In genomic region chr5:79552984-79553383, GRCh38 we compare ENCODE assay signal across 16 cellular contexts. TPM values are rescaled to one million over a fixed set of nuclear protein-coding genes. Genes with fewer than 3 reads are reported as not detected.
DNase-seq lines count a peak whose midpoint lies in the region; ATAC-seq lines count a peak whose summit lies in the region.
"Had no signal": no experiment of that assay in that cellular context is flagged by ENCODE, and none has a peak within 500 bp of the region (broad histone marks: within the 10 kb centered on the region; RNA-seq: fewer than 3 reads in every experiment).

No MANE protein-coding gene starts in this region.

- H3K27me3 Mint-ChIP-seq in activated CD4-positive, alpha-beta T cell treated with anti-CD3 and anti-CD28 coated beads, Interleukin-2, amount 10 ng/mL, durations not matched to agents 7 days and 5 days: no peaks in the 10 kb centered on the region
- H3K27me3 Mint-ChIP-seq in activated CD4-positive, alpha-beta T cell treated with anti-CD3 and anti-CD28 coated beads for 36 hours: peaks cover 2% of the 10 kb centered on the region
- H3K27me3 Mint-ChIP-seq in T-helper 17 cell: no peaks in the 10 kb centered on the region
- H3K27me3 Mint-ChIP-seq in naive thymus-derived CD4-positive, alpha-beta T cell: no peaks in the 10 kb centered on the region
- no peaks in the 10 kb centered on the region for H3K27me3 Mint-ChIP-seq in stimulated activated naive B cell treated with anti-CD40 and anti-IgM and Interleukin-4, amounts not matched to agents 10 μg/mL and 1 μg/mL and 100 μg/mL, for 72 hours
- H3K27me3 Mint-ChIP-seq: activated CD4-positive, alpha-beta memory T cell treated with anti-CD3 and anti-CD28 coated beads, Interleukin-2, amount 10 ng/mL, durations not matched to agents 7 days and 5 days; stimulated activated naive CD8-positive, alpha-beta T cell treated with anti-CD3 and anti-CD28 coated beads, Interleukin-15, Interleukin-2, amounts not matched to agents 100 ng/mL and 50 ng/mL, for 24 hours had no signal

- intact Hi-C loops in activated CD4-positive, alpha-beta T cell treated with anti-CD3 and anti-CD28 coated beads for 36 hours (cut with DNase I, micrococcal nuclease): no loop called here
- intact Hi-C loops in naive thymus-derived CD4-positive, alpha-beta T cell (cut with micrococcal nuclease): loop anchor here in 1 of 2 donors (5.0 kb wide), 1 partner anchor 149 kb away; no protein-coding TSS in a partner anchor

- H3K27ac ChIP-seq in naive thymus-derived CD4-positive, alpha-beta T cell (ENCODE audit: low read depth, low read length): no peak overlapping the region
- H3K27ac ChIP-seq: 22Rv1, esophagus squamous epithelium, VCaP had no signal

- POLR2A ChIA-PET in activated CD4-positive, alpha-beta T cell treated with anti-CD3 and anti-CD28 coated beads, Interleukin-2, amount 10 ng/mL, durations not matched to agents 7 days and 5 days (lab: Charles Lee): no interaction called here
- POLR2A ChIA-PET in activated CD4-positive, alpha-beta T cell treated with anti-CD3 and anti-CD28 coated beads for 36 hours (lab: Charles Lee): no interaction called here
- POLR2A ChIA-PET in naive thymus-derived CD4-positive, alpha-beta T cell (lab: Charles Lee): no interaction called here

- peaks cover 21% of the 10 kb centered on the region for H3K4me1 Mint-ChIP-seq in activated CD4-positive, alpha-beta T cell treated with anti-CD3 and anti-CD28 coated beads, Interleukin-2, amount 10 ng/mL, durations not matched to agents 7 days and 5 days
- H3K4me1 Mint-ChIP-seq in activated CD4-positive, alpha-beta T cell treated with anti-CD3 and anti-CD28 coated beads for 36 hours: peaks cover 15% of the 10 kb centered on the region
- peaks cover 17% of the 10 kb centered on the region for H3K4me1 Mint-ChIP-seq in T-helper 17 cell
- peaks cover 3 to 22% (median 18%) of the 10 kb centered on the region in 7 donors for H3K4me1 Mint-ChIP-seq in naive thymus-derived CD4-positive, alpha-beta T cell
- H3K4me1 Mint-ChIP-seq in stimulated activated naive B cell treated with anti-CD40 and anti-IgM and Interleukin-4, amounts not matched to agents 10 μg/mL and 1 μg/mL and 100 μg/mL, for 72 hours: no peaks in the 10 kb centered on the region

- H3K4me3 ChIP-seq in naive thymus-derived CD4-positive, alpha-beta T cell (ENCODE audit: low read length): no peak overlapping the region
- H3K4me3 ChIP-seq: esophagus squamous epithelium had no signal

- peak; percentile 29 for DNase-seq in activated CD4-positive, alpha-beta T cell treated with anti-CD3 and anti-CD28 coated beads, Interleukin-2, amount 10 ng/mL, durations not matched to agents 7 days and 5 days
- no peak for DNase-seq in activated CD4-positive, alpha-beta T cell treated with anti-CD3 and anti-CD28 coated beads for 36 hours
- DNase-seq in KBM-7: peak; percentile 33
- DNase-seq in T-helper 17 cell: no peak
- DNase-seq in naive thymus-derived CD4-positive, alpha-beta T cell: peak in 6 of 9 donors; percentile 11 to 44 (median 30)
- no peak for DNase-seq in epidermal melanocyte (ENCODE audit: insufficient read length, low spot score)
- DNase-seq in stimulated activated CD4-positive, alpha-beta T cell treated with anti-CD3 and anti-CD28 coated beads, Interleukin-15, amount 100 ng/mL, for 24 hours: no peak
- DNase-seq in stimulated activated naive B cell treated with anti-CD40 and anti-IgM and Interleukin-4, amounts not matched to agents 10 μg/mL and 1 μg/mL and 100 μg/mL, for 72 hours: no peak
- DNase-seq: activated CD4-positive, alpha-beta memory T cell treated with anti-CD3 and anti-CD28 coated beads, Interleukin-2, amount 10 ng/mL, durations not matched to agents 7 days and 5 days; activated T-cell treated with anti-CD3 and anti-CD28 coated beads, Interleukin-2, amount 50 U/mL, for 72 hours; effector CD4-positive, alpha-beta T cell; esophagus squamous epithelium; midbrain had no signal

- no peaks in the 10 kb centered on the region for H3K9me3 ChIP-seq in T-helper 17 cell (ENCODE audit: control insufficient read depth, low read length, poor library complexity, severe bottlenecking)
- no peaks in the 10 kb centered on the region for H3K9me3 ChIP-seq in naive thymus-derived CD4-positive, alpha-beta T cell (ENCODE audit: control insufficient read depth in 2 of 3, low read length in 3 of 3)
- H3K9me3 ChIP-seq: esophagus squamous epithelium had no signal

- H3K9me3 Mint-ChIP-seq in activated CD4-positive, alpha-beta T cell treated with anti-CD3 and anti-CD28 coated beads, Interleukin-2, amount 10 ng/mL, durations not matched to agents 7 days and 5 days: peaks cover 11% of the 10 kb centered on the region
- peaks cover 4% of the 10 kb centered on the region for H3K9me3 Mint-ChIP-seq in activated CD4-positive, alpha-beta T cell treated with anti-CD3 and anti-CD28 coated beads for 36 hours (ENCODE audit: low read depth)
- H3K9me3 Mint-ChIP-seq in naive thymus-derived CD4-positive, alpha-beta T cell: peaks cover 0 to 7% (median 0%) of the 10 kb centered on the region in 11 donors
- peaks cover 0 to 2% of the 10 kb centered on the region in 2 donors for H3K9me3 Mint-ChIP-seq in stimulated activated naive B cell treated with anti-CD40 and anti-IgM and Interleukin-4, amounts not matched to agents 10 μg/mL and 1 μg/mL and 100 μg/mL, for 72 hours
- H3K9me3 Mint-ChIP-seq: activated CD4-positive, alpha-beta memory T cell treated with anti-CD3 and anti-CD28 coated beads, Interleukin-2, amount 10 ng/mL, durations not matched to agents 7 days and 5 days had no signal

- H3K36me3 Mint-ChIP-seq in activated CD4-positive, alpha-beta T cell treated with anti-CD3 and anti-CD28 coated beads, Interleukin-2, amount 10 ng/mL, durations not matched to agents 7 days and 5 days (ENCODE audit: low read depth): no peaks in the 10 kb centered on the region
- H3K36me3 Mint-ChIP-seq in activated CD4-positive, alpha-beta T cell treated with anti-CD3 and anti-CD28 coated beads for 36 hours (ENCODE audit: low read depth): no peaks in the 10 kb centered on the region
- H3K36me3 Mint-ChIP-seq in T-helper 17 cell (ENCODE audit: low read depth): peaks cover 4% of the 10 kb centered on the region
- H3K36me3 Mint-ChIP-seq in naive thymus-derived CD4-positive, alpha-beta T cell: peaks cover 0 to 7% (median 0%) of the 10 kb centered on the region in 5 donors
- no peaks in the 10 kb centered on the region for H3K36me3 Mint-ChIP-seq in stimulated activated naive B cell treated with anti-CD40 and anti-IgM and Interleukin-4, amounts not matched to agents 10 μg/mL and 1 μg/mL and 100 μg/mL, for 72 hours

- in situ Hi-C loops in KBM-7 (cut with MboI; ENCODE audit: low pct_unique_long_range_greater_than_20kb, low sequenced_read_pairs): no loop called here

- CTCF ChIA-PET in activated CD4-positive, alpha-beta T cell treated with anti-CD3 and anti-CD28 coated beads, Interleukin-2, amount 10 ng/mL, durations not matched to agents 7 days and 5 days (lab: Charles Lee): interaction anchor here (0.6 kb wide), 1 partner anchor 30 kb away, joined by 3 read pairs; no protein-coding TSS in a partner anchor
- CTCF ChIA-PET in activated CD4-positive, alpha-beta T cell treated with anti-CD3 and anti-CD28 coated beads for 36 hours (lab: Charles Lee): interaction anchor here (0.6 to 1.9 kb wide), 5 partner anchors 23 to 322 kb away, joined by 3 to 6 read pairs (median 4); no protein-coding TSS in a partner anchor
- CTCF ChIA-PET in naive thymus-derived CD4-positive, alpha-beta T cell (lab: Charles Lee): no interaction called here

- no peaks in the 10 kb centered on the region for H3K36me3 ChIP-seq in naive thymus-derived CD4-positive, alpha-beta T cell (ENCODE audit: control insufficient read depth in 2 of 3, insufficient read depth in 3 of 3, low read length in 3 of 3)
- H3K36me3 ChIP-seq: esophagus squamous epithelium had no signal

- no peak overlapping the region for H3K27ac Mint-ChIP-seq in activated CD4-positive, alpha-beta T cell treated with anti-CD3 and anti-CD28 coated beads, Interleukin-2, amount 10 ng/mL, durations not matched to agents 7 days and 5 days
- no peak overlapping the region for H3K27ac Mint-ChIP-seq in activated CD4-positive, alpha-beta T cell treated with anti-CD3 and anti-CD28 coated beads for 36 hours
- peak overlapping the region; percentile 75 for H3K27ac Mint-ChIP-seq in T-helper 17 cell
- peak overlapping the region in 5 of 9 donors; percentile 1 to 68 (median 23) for H3K27ac Mint-ChIP-seq in naive thymus-derived CD4-positive, alpha-beta T cell
- no peak overlapping the region for H3K27ac Mint-ChIP-seq in stimulated activated naive B cell treated with anti-CD40 and anti-IgM and Interleukin-4, amounts not matched to agents 10 μg/mL and 1 μg/mL and 100 μg/mL, for 72 hours
- H3K27ac Mint-ChIP-seq: activated CD4-positive, alpha-beta memory T cell treated with anti-CD3 and anti-CD28 coated beads, Interleukin-2, amount 10 ng/mL, durations not matched to agents 7 days and 5 days; activated T-cell treated with anti-CD3 and anti-CD28 coated beads, Interleukin-2, amount 50 U/mL, for 72 hours; stimulated activated naive CD8-positive, alpha-beta T cell treated with anti-CD3 and anti-CD28 coated beads, Interleukin-15, Interleukin-2, amounts not matched to agents 100 ng/mL and 50 ng/mL, for 24 hours had no signal

- no peaks in the 10 kb centered on the region for H3K4me1 ChIP-seq in naive thymus-derived CD4-positive, alpha-beta T cell (ENCODE audit: control insufficient read depth in 2 of 2, insufficient read depth in 2 of 2, low read length in 2 of 2)

- no peak for ATAC-seq in activated CD4-positive, alpha-beta T cell treated with anti-CD3 and anti-CD28 coated beads for 36 hours
- peak; percentile 72 for ATAC-seq in T-helper 17 cell
- peak; percentile 47 for ATAC-seq in naive thymus-derived CD4-positive, alpha-beta T cell
- ATAC-seq in stimulated activated naive B cell treated with anti-CD40 and anti-IgM and Interleukin-4, amounts not matched to agents 10 μg/mL and 1 μg/mL and 100 μg/mL, for 72 hours (replicated peaks): no peak
- ATAC-seq: activated T-cell treated with anti-CD3 and anti-CD28 coated beads, Interleukin-2, amount 50 U/mL, for 72 hours had no signal

- no peaks in the 10 kb centered on the region for H3K27me3 ChIP-seq in naive thymus-derived CD4-positive, alpha-beta T cell (ENCODE audit: control insufficient read depth in 2 of 2, insufficient read depth in 2 of 2, low read length in 2 of 2)
- H3K27me3 ChIP-seq: esophagus squamous epithelium had no signal

- H3K4me3 Mint-ChIP-seq in activated CD4-positive, alpha-beta T cell treated with anti-CD3 and anti-CD28 coated beads, Interleukin-2, amount 10 ng/mL, durations not matched to agents 7 days and 5 days: no peak overlapping the region
- H3K4me3 Mint-ChIP-seq in activated CD4-positive, alpha-beta T cell treated with anti-CD3 and anti-CD28 coated beads for 36 hours: no peak overlapping the region
- no peak overlapping the region for H3K4me3 Mint-ChIP-seq in T-helper 17 cell
- peak overlapping the region in 2 of 10 donors; percentile 2 to 12 for H3K4me3 Mint-ChIP-seq in naive thymus-derived CD4-positive, alpha-beta T cell
- no peak overlapping the region for H3K4me3 Mint-ChIP-seq in stimulated activated naive B cell treated with anti-CD40 and anti-IgM and Interleukin-4, amounts not matched to agents 10 μg/mL and 1 μg/mL and 100 μg/mL, for 72 hours
- H3K4me3 Mint-ChIP-seq: activated CD4-positive, alpha-beta memory T cell treated with anti-CD3 and anti-CD28 coated beads, Interleukin-2, amount 10 ng/mL, durations not matched to agents 7 days and 5 days; activated T-cell treated with anti-CD3 and anti-CD28 coated beads, Interleukin-2, amount 50 U/mL, for 72 hours; stimulated activated naive CD8-positive, alpha-beta T cell treated with anti-CD3 and anti-CD28 coated beads, Interleukin-15, Interleukin-2, amounts not matched to agents 100 ng/mL and 50 ng/mL, for 24 hours had no signal

RNA-seq across cellular contexts. Expression of gene HOMER1, which starts 39.0 kb away (rescaled TPM):
- total RNA-seq in activated CD4-positive, alpha-beta T cell treated with anti-CD3 and anti-CD28 coated beads, Interleukin-2, amount 10 ng/mL, durations not matched to agents 7 days and 5 days: 1 to 10 TPM; 1.9 to 2.6 TPM
- 10 to 100 TPM; 11.1 to 15.1 TPM for total RNA-seq in activated CD4-positive, alpha-beta T cell treated with anti-CD3 and anti-CD28 coated beads for 36 hours
- 1 to 10 TPM; 2.1 to 2.2 TPM for total RNA-seq in T-helper 17 cell
- total RNA-seq in naive thymus-derived CD4-positive, alpha-beta T cell: 1 to 10 TPM; 1.9 to 4.3 (median 3.4) TPM
- 1 to 10 TPM in 1 of 2 donors, under 1 TPM in 1; 0.83 to 1.4 TPM for polyA plus RNA-seq in naive thymus-derived CD4-positive, alpha-beta T cell

RNA-seq across cellular contexts. Expression of gene TENT2, which starts 59.3 kb away (rescaled TPM):
- 10 to 100 TPM; 78.4 to 87.9 TPM for total RNA-seq in activated CD4-positive, alpha-beta T cell treated with anti-CD3 and anti-CD28 coated beads, Interleukin-2, amount 10 ng/mL, durations not matched to agents 7 days and 5 days
- 10 to 100 TPM; 76.1 to 96.9 TPM for total RNA-seq in activated CD4-positive, alpha-beta T cell treated with anti-CD3 and anti-CD28 coated beads for 36 hours
- 100 to 1,000 TPM; 144 to 145 TPM for total RNA-seq in T-helper 17 cell
- 100 to 1,000 TPM; 102 to 154 (median 111) TPM for total RNA-seq in naive thymus-derived CD4-positive, alpha-beta T cell
- 10 to 100 TPM; 49.3 to 51.5 TPM for polyA plus RNA-seq in naive thymus-derived CD4-positive, alpha-beta T cell

Comparison
In these comparisons a context has a peak if more than half of its experiments do, and no peak if none do; other contexts are left out.
1. DNase-seq: peak in activated CD4-positive, alpha-beta T cell treated with anti-CD3 and anti-CD28 coated beads, Interleukin-2, amount 10 ng/mL, durations not matched to agents 7 days and 5 days (single experiment), KBM-7 (single experiment) and naive thymus-derived CD4-positive, alpha-beta T cell (6 of 9); none in activated CD4-positive, alpha-beta T cell treated with anti-CD3 and anti-CD28 coated beads for 36 hours (single experiment), T-helper 17 cell (0 of 3), epidermal melanocyte (single experiment), stimulated activated CD4-positive, alpha-beta T cell treated with anti-CD3 and anti-CD28 coated beads, Interleukin-15, amount 100 ng/mL, for 24 hours (single experiment) and stimulated activated naive B cell treated with anti-CD40 and anti-IgM and Interleukin-4, amounts not matched to agents 10 μg/mL and 1 μg/mL and 100 μg/mL, for 72 hours (single experiment).
2. H3K27ac Mint-ChIP-seq: peak in T-helper 17 cell (single experiment) and naive thymus-derived CD4-positive, alpha-beta T cell (5 of 9); none in activated CD4-positive, alpha-beta T cell treated with anti-CD3 and anti-CD28 coated beads, Interleukin-2, amount 10 ng/mL, durations not matched to agents 7 days and 5 days (single experiment), activated CD4-positive, alpha-beta T cell treated with anti-CD3 and anti-CD28 coated beads for 36 hours (single experiment) and stimulated activated naive B cell treated with anti-CD40 and anti-IgM and Interleukin-4, amounts not matched to agents 10 μg/mL and 1 μg/mL and 100 μg/mL, for 72 hours (single experiment).
3. ATAC-seq: peak in T-helper 17 cell (single experiment) and naive thymus-derived CD4-positive, alpha-beta T cell (single experiment); none in activated CD4-positive, alpha-beta T cell treated with anti-CD3 and anti-CD28 coated beads for 36 hours (single experiment) and stimulated activated naive B cell treated with anti-CD40 and anti-IgM and Interleukin-4, amounts not matched to agents 10 μg/mL and 1 μg/mL and 100 μg/mL, for 72 hours (0 of 2).